ENCODE assay signal across 11 cellular contexts in genomic region chr11:113475160-113475761, GRCh38. TPM values are rescaled to one million over a fixed set of nuclear protein-coding genes. Genes with fewer than 3 reads are reported as not detected.
A peak's percentile ranks its signal among the peaks of the same experiment; 100 is the strongest.
DNase-seq lines count a peak whose midpoint lies in the region; ATAC-seq, FAIRE-seq and TF ChIP-seq lines count a peak whose summit lies in the region.
"Had no signal": no experiment of that assay in that cellular context is flagged by ENCODE, and none has a peak within 500 bp of the region (broad histone marks: within the 10 kb centered on the region; RNA-seq: fewer than 3 reads in every experiment).

Gene DRD2, minus strand, starts transcription at chr11:113475398. Its CDS starts 50,747 bp downstream, at chr11:113424651.

- no peak within 1 kb of the TSS for H3K9ac ChIP-seq in H9 (ENCODE audit: extremely low read depth, insufficient read length, low read length)

- H3K36me3 Mint-ChIP-seq in H9 (ENCODE audit: insufficient read depth in 1 of 3, low read depth in 3 of 3): no peaks in the 10 kb centered on the region

- DNase-seq in A549 (ENCODE audit: low read depth in 1 of 2, low spot score in 1 of 2): no peak
- peak; percentile 50 for DNase-seq in H9
- DNase-seq in ascending aorta (ENCODE audit: low spot score in 2 of 2): no peak
- DNase-seq in left lobe of liver (ENCODE audit: low spot score): no peak
- no peak for DNase-seq in NCI-H2107 (lab: John Stamatoyannopoulos, UW)
- no peak for DNase-seq in NCI-H226
- no peak for DNase-seq in erythroblast (lab: John Stamatoyannopoulos, UW)
- no peak for DNase-seq in activated CD4-positive, alpha-beta T cell treated with anti-CD3 and anti-CD28 coated beads for 48 hours
- DNase-seq: activated CD8-positive, alpha-beta memory T cell treated with anti-CD3 and anti-CD28 coated beads for 24 hours; EL had no signal

- peak in 1 of 2 experiments; percentile 59; a peak in 4 of 6 replicates for ATAC-seq in A549
- ATAC-seq in left lobe of liver: peak; percentile 14

- TF ChIP-seq POLR2A in A549 (IDR thresholded peaks at IDR 0.05; ENCODE audit: low read length): no peak
- TF ChIP-seq POLR2A in erythroblast (IDR thresholded peaks at IDR 0.05; ENCODE audit: low read length): no peak

- no peak within 1 kb of the TSS for H2AK5ac ChIP-seq in H9 (ENCODE audit: insufficient read length, low read length)

- H2BK120ac ChIP-seq in H9 (ENCODE audit: low read depth, low read length, poor library complexity, severe bottlenecking): no peak within 1 kb of the TSS

- peaks cover 23 to 43% of the 10 kb centered on the region in 2 experiments for H3K4me1 Mint-ChIP-seq in H9

- H3K4me3 Mint-ChIP-seq in H9: peak within 1 kb of the TSS; percentile 69 to 87

- no peak within 1 kb of the TSS for H4K8ac ChIP-seq in H9 (replicated peaks; ENCODE audit: insufficient read length, low read depth, low read length)

- CTCF ChIA-PET in A549 (lab: Yijun Ruan, JAX): no interaction called here

- peak within 1 kb of the TSS; percentile 64 for H3K4me2 ChIP-seq in A549
- H3K4me2 ChIP-seq in H9 (ENCODE audit: insufficient read depth, insufficient read length, low read length): peak within 1 kb of the TSS; percentile 84

- POLR2A ChIA-PET in A549 (lab: Yijun Ruan, JAX): no interaction called here

- H3K9me3 ChIP-seq in A549: no peaks in the 10 kb centered on the region
- no peaks in the 10 kb centered on the region for H3K9me3 ChIP-seq in H9 (ENCODE audit: control insufficient read depth, low read depth, low read length)
- no peaks in the 10 kb centered on the region for H3K9me3 ChIP-seq in ascending aorta

- no peaks in the 10 kb centered on the region for H3K9me3 Mint-ChIP-seq in H9

- no peaks in the 10 kb centered on the region for H3K79me1 ChIP-seq in H9 (ENCODE audit: insufficient read depth, low read depth, low read length, poor library complexity, severe bottlenecking)

- no peak within 1 kb of the TSS for H2BK15ac ChIP-seq in H9 (ENCODE audit: low read depth, low read length)

- no peak within 1 kb of the TSS for H3K27ac Mint-ChIP-seq in H9

- TF ChIP-seq RAD21 in A549 (conservative IDR thresholded peaks at IDR 0.05 in 1 of 2, IDR thresholded peaks at IDR 0.05 in 1 of 2): no peak

- H4K91ac ChIP-seq in H9 (ENCODE audit: insufficient read length, low read depth, low read length): no peak within 1 kb of the TSS

- no peak for TF ChIP-seq EP300 in A549 (IDR thresholded peaks at IDR 0.05)

- no peak within 1 kb of the TSS for H4K5ac ChIP-seq in H9 (ENCODE audit: insufficient read length, low read depth, low read length)

- H4K20me1 ChIP-seq in H9 (ENCODE audit: control insufficient read depth, insufficient read depth, insufficient read length): peaks cover 2% of the 10 kb centered on the region

- H3T11ph ChIP-seq in H9 (ENCODE audit: low read length): no peak within 1 kb of the TSS

- peaks cover 85% of the 10 kb centered on the region for H3K27me3 Mint-ChIP-seq in H9 (ENCODE audit: low read depth)

- no peak within 1 kb of the TSS for H2BK12ac ChIP-seq in H9 (ENCODE audit: insufficient read length, low read depth, low read length)

- no peak within 1 kb of the TSS for H2BK20ac ChIP-seq in H9 (ENCODE audit: low read depth, low read length, poor library complexity, severe bottlenecking)

- H3K14ac ChIP-seq in H9 (ENCODE audit: insufficient read depth, low read length): no peak within 1 kb of the TSS

- no peak within 1 kb of the TSS for H2BK5ac ChIP-seq in H9 (ENCODE audit: insufficient read length, low read length)

- TF ChIP-seq CTCF in A549 (IDR thresholded peaks at IDR 0.05): no peak
- TF ChIP-seq CTCF in H9 (conservative IDR thresholded peaks at IDR 0.05): no peak
- TF ChIP-seq CTCF in ascending aorta (IDR thresholded peaks at IDR 0.05): no peak

- H3K36me3 ChIP-seq in ascending aorta: no peaks in the 10 kb centered on the region

- no peaks in the 10 kb centered on the region for H3K79me2 ChIP-seq in H9 (ENCODE audit: insufficient read depth, low read length)

- H3K23me2 ChIP-seq in H9 (ENCODE audit: insufficient read length, low read depth, low read length, poor library complexity, severe bottlenecking): peaks cover 14% of the 10 kb centered on the region

- peaks cover 4% of the 10 kb centered on the region; the same call in 1 of the 3 replicates for H3K4me1 ChIP-seq in A549
- no peaks in the 10 kb centered on the region; the same call in none of the 2 replicates for H3K4me1 ChIP-seq in H9 (ENCODE audit: insufficient read depth, low read length)
- H3K4me1 ChIP-seq in ascending aorta: peaks cover 3 to 4% of the 10 kb centered on the region in 2 donors

- H3K4ac ChIP-seq in H9 (ENCODE audit: low read depth, low read length): no peak within 1 kb of the TSS

- no peak for FAIRE-seq in A549 (lab: Jason Lieb, UNC)

- 53% methylated on average over 7 of the region's 65 CpGs for WGBS in A549 (ENCODE audit: missing lambda C conversion rate)
- WGBS in H9 (ENCODE audit: extremely low coverage, insufficient read length, low lambda C conversion rate): no CpG with 5 or more reads among the region's 65 CpGs

- H3K27ac ChIP-seq in A549 (no peak within 1 kb of the TSS), H9 (ENCODE audit: insufficient read length, low read depth, low read length) (no peak within 1 kb of the TSS), ascending aorta (no peak within 1 kb of the TSS)
- H3K27ac ChIP-seq: epithelial cell of prostate had no signal

- H3K4me3 ChIP-seq in A549 (peak within 1 kb of the TSS; percentile 33), ascending aorta (peak within 1 kb of the TSS; percentile 22 to 56)

- no peak within 1 kb of the TSS for H3K18ac ChIP-seq in H9 (ENCODE audit: insufficient read length, low read depth, low read length)

- H3K27me3 ChIP-seq in H9 (ENCODE audit: insufficient read depth, low read length) (peaks cover 10% of the 10 kb centered on the region; the same call in 1 of the 2 replicates), ascending aorta (no peaks in the 10 kb centered on the region)

- no peak within 1 kb of the TSS for H3K23ac ChIP-seq in H9 (ENCODE audit: insufficient read length, low read depth, low read length)

- H3K56ac ChIP-seq in H9 (ENCODE audit: insufficient read length, low read depth, low read length): no peak within 1 kb of the TSS

- intact Hi-C loops in ascending aorta (cut with DNase I): no loop called here

- H2AFZ ChIP-seq in H9 (ENCODE audit: low read length): no peak within 1 kb of the TSS

TF ChIP-seq in A549, 52 proteins besides CTCF, POLR2A, EP300 and RAD21:
- no peak for TF ChIP-seq CBX2 (IDR thresholded peaks at IDR 0.05; ENCODE audit: borderline replicate concordance, low read depth)
- no peak for TF ChIP-seq EHF (CRISPR knock-in tag; IDR thresholded peaks at IDR 0.05)
- no peak for TF ChIP-seq NR3C1 (IDR thresholded peaks at IDR 0.05)
- no peak for TF ChIP-seq POLR2AphosphoS2 (conservative IDR thresholded peaks at IDR 0.05; ENCODE audit: low read length)
- no peak for TF ChIP-seq JUN (IDR thresholded peaks at IDR 0.05)
- no peak for TF ChIP-seq HOXA7 (CRISPR knock-in tag; IDR thresholded peaks at IDR 0.05)
- no peak for TF ChIP-seq MAZ (IDR thresholded peaks at IDR 0.05; ENCODE audit: borderline replicate concordance, low read depth, low read length)
- no peak for TF ChIP-seq CHD4 (IDR thresholded peaks at IDR 0.05; ENCODE audit: borderline replicate concordance)
- TF ChIP-seq TP53 (CRISPR knock-in tag; IDR thresholded peaks at IDR 0.05): no peak
- TF ChIP-seq CEBPB (IDR thresholded peaks at IDR 0.05): no peak
- TF ChIP-seq, protein P1, sequence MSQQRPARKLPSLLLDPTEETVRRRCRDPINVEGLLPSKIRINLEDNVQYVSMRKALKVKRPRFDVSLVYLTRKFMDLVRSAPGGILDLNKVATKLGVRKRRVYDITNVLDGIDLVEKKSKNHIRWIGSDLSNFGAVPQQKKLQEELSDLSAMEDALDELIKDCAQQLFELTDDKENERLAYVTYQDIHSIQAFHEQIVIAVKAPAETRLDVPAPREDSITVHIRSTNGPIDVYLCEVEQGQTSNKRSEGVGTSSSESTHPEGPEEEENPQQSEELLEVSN (IDR thresholded peaks at IDR 0.05; ENCODE audit: borderline replicate concordance, low read depth): no peak
- no peak for TF ChIP-seq TFCP2L1 (CRISPR knock-in tag; IDR thresholded peaks at IDR 0.05)

RNA-seq across cellular contexts. Expression of gene DRD2, which starts in this region (rescaled TPM):
- polyA plus RNA-seq in A549 (2011; rRNA removed) (not detected in 2 replicates), A549 (2017; fragmentation: RNase III; extraction: RNeasy Plus Mini Kit Qiagen cat#74134 plus additional on column Dnase treatment) (not detected in 3 replicates)
- not detected in 2 replicates for polyA plus RNA-seq in A549 (2012; cell fraction: cytosol; rRNA removed)
- polyA plus RNA-seq in A549 (2012; cell fraction: nucleus; rRNA removed): not detected in 2 replicates
- polyA minus RNA-seq in A549 (2011; rRNA and poly(A)+ RNA removed): not detected in 2 replicates
- total RNA-seq in H9 (2021) (0.44 TPM in 1 of 2 replicates, not detected in the other), ascending aorta (not detected), left lobe of liver (not detected)

Comparison
In these comparisons a context has a peak if more than half of its experiments do, and no peak if none do; other contexts are left out.
1. Peak in DNase-seq and H3K4me2 ChIP-seq in H9; RNA of the gene not detected or under 1 TPM.
2. Peak in ATAC-seq in left lobe of liver; RNA of the gene not detected or under 1 TPM.